19 cellular contexts compared by ENCODE assay signal in the genomic region with DNA sequence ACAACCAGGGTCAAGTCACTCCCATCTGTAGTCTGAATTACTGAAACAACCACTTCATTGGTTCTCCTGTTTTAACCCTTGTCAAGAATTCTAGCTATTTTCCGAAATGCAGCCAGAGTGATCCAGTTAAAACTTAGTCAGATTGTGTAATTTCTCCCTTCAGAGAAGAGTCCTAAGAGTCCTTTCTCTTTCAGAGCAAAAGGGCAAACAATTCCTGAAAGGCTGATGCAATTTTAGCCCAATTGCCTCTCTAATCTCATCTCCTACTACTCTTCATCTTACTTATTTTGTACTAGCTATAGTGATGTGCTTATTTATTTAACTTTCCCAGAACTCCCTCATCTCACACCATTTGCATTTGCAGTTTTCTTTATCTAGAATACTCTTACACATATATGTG.
DNase-seq lines count a peak whose midpoint lies in the region; ATAC-seq and TF ChIP-seq lines count a peak whose summit lies in the region.
"Had no signal": no experiment of that assay in that cellular context is flagged by ENCODE, and none has a peak within 500 bp of the region (broad histone marks: within the 10 kb centered on the region; RNA-seq: fewer than 3 reads in every experiment).

No MANE protein-coding gene starts in this region.

- ATAC-seq in SK-N-SH treated with all-trans-retinoic acid at 6 μM for 48 hours: peak; percentile 43
- ATAC-seq: left lung, Panc1, sciatic nerve had no signal

- DNase-seq in ELR (ENCODE audit: low read depth) (peak; percentile 4), fibroblast of pulmonary artery (ENCODE audit: low read depth) (peak; percentile 41), stromal cell of bone marrow (ENCODE audit: low read depth) (peak; percentile 21), SIG-M5 treated with dmso at 0.1 percent for 504 hours (lab: John Stamatoyannopoulos, UW; ENCODE audit: unreplicated experiment) (no peak), NCI-H446 (lab: John Stamatoyannopoulos, UW) (no peak), NAMALWA (ENCODE audit: low spot score) (no peak)
- DNase-seq: activated CD4-positive, alpha-beta T cell treated with anti-CD3 and anti-CD28 coated beads, Interleukin-2, amount 10 ng/mL, durations not matched to agents 24 days and 14 days; activated CD8-positive, alpha-beta memory T cell treated with anti-CD3 and anti-CD28 coated beads, Interleukin-2, amount 50 U/mL, for 48 hours; aorta; C1 segment of cervical spinal cord; left lung; NCI-H1436; NCI-H82; ovary; stimulated activated CD4-positive, alpha-beta T cell treated with anti-CD3 and anti-CD28 coated beads, Interleukin-2, amount 100 ng/mL, for 24 hours; stomach had no signal

- no peak overlapping the region for H3K4me3 ChIP-seq in fibroblast of pulmonary artery (replicated peaks; ENCODE audit: low read depth, low read length)
- H3K4me3 ChIP-seq: left lung, ovary, stomach had no signal

- no peak for TF ChIP-seq CTCF in fibroblast of pulmonary artery (IDR thresholded peaks at IDR 0.05; ENCODE audit: low read length, missing control alignments)

TF ChIP-seq in SK-N-SH treated with all-trans-retinoic acid at 6 μM for 48 hours, 23 proteins besides CTCF, POLR2A, EP300 and RAD21:
- TF ChIP-seq ISL1 (CRISPR knock-in tag; IDR thresholded peaks at IDR 0.05): 0 out of 2 replicates have a peak, but pooled peaks have one; percentile 15
- TF ChIP-seq, protein P1, sequence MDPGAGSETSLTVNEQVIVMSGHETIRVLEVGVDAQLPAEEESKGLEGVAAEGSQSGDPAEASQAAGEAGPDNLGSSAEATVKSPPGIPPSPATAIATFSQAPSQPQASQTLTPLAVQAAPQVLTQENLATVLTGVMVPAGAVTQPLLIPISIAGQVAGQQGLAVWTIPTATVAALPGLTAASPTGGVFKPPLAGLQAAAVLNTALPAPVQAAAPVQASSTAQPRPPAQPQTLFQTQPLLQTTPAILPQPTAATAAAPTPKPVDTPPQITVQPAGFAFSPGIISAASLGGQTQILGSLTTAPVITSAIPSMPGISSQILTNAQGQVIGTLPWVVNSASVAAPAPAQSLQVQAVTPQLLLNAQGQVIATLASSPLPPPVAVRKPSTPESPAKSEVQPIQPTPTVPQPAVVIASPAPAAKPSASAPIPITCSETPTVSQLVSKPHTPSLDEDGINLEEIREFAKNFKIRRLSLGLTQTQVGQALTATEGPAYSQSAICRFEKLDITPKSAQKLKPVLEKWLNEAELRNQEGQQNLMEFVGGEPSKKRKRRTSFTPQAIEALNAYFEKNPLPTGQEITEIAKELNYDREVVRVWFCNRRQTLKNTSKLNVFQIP (CRISPR knock-in tag; IDR thresholded peaks at IDR 0.05; ENCODE audit: borderline replicate concordance, low read depth): no peak
- TF ChIP-seq ZFP3 (CRISPR knock-in tag; IDR thresholded peaks at IDR 0.05): no peak
- no peak for TF ChIP-seq GLIS3 (CRISPR knock-in tag; IDR thresholded peaks at IDR 0.05)
- 0 out of 2 replicates have a peak, but pooled peaks have one; percentile 79 for TF ChIP-seq CSDC2 (CRISPR knock-in tag; IDR thresholded peaks at IDR 0.05)
- TF ChIP-seq ZNF8 (CRISPR knock-in tag; IDR thresholded peaks at IDR 0.05): no peak

Comparison
In these comparisons a context has a peak if more than half of its experiments do, and no peak if none do; other contexts are left out.
1. DNase-seq: peak in ELR (single experiment), fibroblast of pulmonary artery (single experiment) and stromal cell of bone marrow (single experiment); none in SIG-M5 treated with dmso at 0.1 percent for 504 hours (single experiment), NCI-H446 (0 of 2) and NAMALWA (single experiment).